ENCODE assay signal across 1 cellular context in the genomic region with DNA sequence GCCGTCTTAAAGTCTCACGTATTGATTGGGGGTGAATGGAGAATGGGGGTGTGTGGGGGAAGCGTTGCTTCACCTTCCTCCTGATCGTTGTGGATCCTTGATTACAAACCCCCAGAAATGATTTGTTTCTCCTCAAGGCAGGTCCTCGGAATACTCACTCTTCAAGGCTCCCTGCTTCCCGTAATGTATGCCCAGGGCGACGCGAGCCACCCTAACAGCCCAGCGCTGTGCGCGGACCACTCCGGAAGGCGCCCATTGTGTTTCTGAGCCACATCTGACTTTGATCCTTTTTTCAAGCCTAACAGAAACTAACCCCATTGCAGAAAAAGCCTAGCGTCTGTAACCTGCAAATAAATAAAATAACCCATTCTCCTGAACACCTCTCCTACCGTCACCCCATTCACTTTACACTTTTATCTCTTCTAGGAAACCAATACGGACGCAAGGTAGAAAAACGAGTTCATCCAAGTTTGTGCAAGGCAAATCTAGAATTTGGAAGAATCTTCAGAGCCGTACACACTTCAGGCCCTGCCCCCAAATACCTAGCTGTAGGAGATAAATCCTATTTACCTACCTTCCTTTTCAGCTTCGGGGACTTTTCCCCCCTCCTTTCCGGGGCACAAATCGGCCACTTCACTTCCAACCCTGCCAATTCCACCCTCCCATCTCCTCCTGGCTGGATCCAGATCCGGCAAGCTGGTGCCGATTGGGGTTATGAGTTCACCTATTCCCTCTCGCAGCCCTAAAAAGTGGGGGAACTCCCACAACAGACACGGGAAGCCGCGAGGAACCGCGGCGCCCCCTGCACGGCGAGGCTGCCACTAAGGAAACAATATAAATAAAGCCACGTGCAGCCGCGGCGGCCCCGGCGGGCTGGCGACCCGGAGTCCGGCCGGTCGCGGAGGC.
TF ChIP-seq lines count a peak whose summit lies in the region.

No MANE protein-coding gene starts in this region.

TF ChIP-seq in IMR-90, 13 proteins besides CTCF, POLR2A, EP300 and RAD21 (continued from another document):
- TF ChIP-seq, protein P1, sequence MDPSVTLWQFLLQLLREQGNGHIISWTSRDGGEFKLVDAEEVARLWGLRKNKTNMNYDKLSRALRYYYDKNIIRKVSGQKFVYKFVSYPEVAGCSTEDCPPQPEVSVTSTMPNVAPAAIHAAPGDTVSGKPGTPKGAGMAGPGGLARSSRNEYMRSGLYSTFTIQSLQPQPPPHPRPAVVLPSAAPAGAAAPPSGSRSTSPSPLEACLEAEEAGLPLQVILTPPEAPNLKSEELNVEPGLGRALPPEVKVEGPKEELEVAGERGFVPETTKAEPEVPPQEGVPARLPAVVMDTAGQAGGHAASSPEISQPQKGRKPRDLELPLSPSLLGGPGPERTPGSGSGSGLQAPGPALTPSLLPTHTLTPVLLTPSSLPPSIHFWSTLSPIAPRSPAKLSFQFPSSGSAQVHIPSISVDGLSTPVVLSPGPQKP (IDR thresholded peaks at IDR 0.05; ENCODE audit: borderline replicate concordance, low read depth, low read length) = no peak
- TF ChIP-seq, protein P2, sequence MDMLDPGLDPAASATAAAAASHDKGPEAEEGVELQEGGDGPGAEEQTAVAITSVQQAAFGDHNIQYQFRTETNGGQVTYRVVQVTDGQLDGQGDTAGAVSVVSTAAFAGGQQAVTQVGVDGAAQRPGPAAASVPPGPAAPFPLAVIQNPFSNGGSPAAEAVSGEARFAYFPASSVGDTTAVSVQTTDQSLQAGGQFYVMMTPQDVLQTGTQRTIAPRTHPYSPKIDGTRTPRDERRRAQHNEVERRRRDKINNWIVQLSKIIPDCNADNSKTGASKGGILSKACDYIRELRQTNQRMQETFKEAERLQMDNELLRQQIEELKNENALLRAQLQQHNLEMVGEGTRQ (IDR thresholded peaks at IDR 0.05; ENCODE audit: low read depth, low read length) = no peak
- TF ChIP-seq FOS (IDR thresholded peaks at IDR 0.05; ENCODE audit: low read depth, low read length) = no peak
